In genomic region chr2:109302319-109302718, GRCh38 we compare ENCODE assay signal across 24 cellular contexts.
"Had no signal": no experiment of that assay in that cellular context is flagged by ENCODE, and none has a peak within 500 bp of the region (broad histone marks: within the 10 kb centered on the region; RNA-seq: fewer than 3 reads in every experiment).

No MANE protein-coding gene starts in this region.

- DNase-seq: IMR-90, Karpas-422, KG1, MG63, NCI-H1092, NCI-H1105 treated with DMSO at 0.1 percent for 48 hours, NCI-H1417 treated with DMSO at 0.1 percent for 48 hours, NCI-H146, NCI-H187, NCI-H2029, NCI-H2081 treated with DMSO at 0.1 percent for 48 hours, NCI-H2171, NCI-H226, NCI-H446, NCI-H510A, NCI-H524 treated with DMSO at 0.1 percent for 48 hours, NCI-H69, NCI-H774, RPMI8226, SIG-M5 had no signal

- H3K4me1 ChIP-seq: SJSA1 had no signal

- H3K27me3 ChIP-seq: MG63, SJSA1 had no signal

- H3K27ac ChIP-seq: SJSA1, SK-N-MC had no signal

- H3K36me3 ChIP-seq: MG63, SJSA1 had no signal

- FAIRE-seq: HepG2, RCC 7860 had no signal

- H3K9me3 ChIP-seq: MG63, SJSA1 had no signal

- ATAC-seq: HepG2 had no signal

- H3K4me3 ChIP-seq: MG63, SJSA1, SK-N-MC had no signal
